7 cellular contexts compared by ENCODE assay signal in genomic region chr17:51341457-51341856, GRCh38.
"Had no signal": no experiment of that assay in that cellular context is flagged by ENCODE, and none has a peak within 500 bp of the region (broad histone marks: within the 10 kb centered on the region; RNA-seq: fewer than 3 reads in every experiment).

No MANE protein-coding gene starts in this region.

- H3K4me3 Mint-ChIP-seq: IgD-negative memory B cell had no signal

- H3K9me3 Mint-ChIP-seq: IgD-negative memory B cell had no signal

- H3K4me1 Mint-ChIP-seq: IgD-negative memory B cell had no signal

- DNase-seq: IMR-90, KBM-7, KG1 had no signal

- H3K27ac ChIP-seq: HL-60 had no signal

- H3K27ac Mint-ChIP-seq: IgD-negative memory B cell had no signal

- H3K36me3 Mint-ChIP-seq: IgD-negative memory B cell had no signal

- ATAC-seq: HepG2 had no signal

- FAIRE-seq: HepG2, HTR-8/SVneo had no signal
